Comparison of ENCODE assay signal across 10 cellular contexts in genomic region chr7:129665013-129665401, GRCh38. TPM values are rescaled to one million over a fixed set of nuclear protein-coding genes. Genes with fewer than 3 reads are reported as not detected.
DNase-seq lines count a peak whose midpoint lies in the region; ATAC-seq, FAIRE-seq and TF ChIP-seq lines count a peak whose summit lies in the region.
"Had no signal": no experiment of that assay in that cellular context is flagged by ENCODE, and none has a peak within 500 bp of the region (broad histone marks: within the 10 kb centered on the region; RNA-seq: fewer than 3 reads in every experiment).

No MANE protein-coding gene starts in this region.

- peaks cover 34% of the 10 kb centered on the region for H3K36me3 Mint-ChIP-seq in WTC11

- H3K4me3 Mint-ChIP-seq in WTC11: no peak overlapping the region
- H3K4me3 Mint-ChIP-seq: activated B cell treated with CpG ODN at 0.5 μM for 24 hours had no signal

- peak; percentile 100 for DNase-seq in ACHN
- peak; percentile 68 for DNase-seq in HS-27A (ENCODE audit: low read depth)
- DNase-seq in WTC11 (ENCODE audit: low spot score): peak; percentile 70
- peak; percentile 44 for DNase-seq in iPS DF 4.7 (ENCODE audit: extremely low read depth, low spot score)
- no peak for DNase-seq in kidney
- DNase-seq in sciatic nerve (ENCODE audit: low spot score): no peak
- DNase-seq in left colon: no peak
- DNase-seq: activated B cell treated with CpG ODN at 0.5 μM for 24 hours had no signal

- peaks cover 0 to 7% of the 10 kb centered on the region in 2 donors for H3K36me3 ChIP-seq in kidney (ENCODE audit: control insufficient read depth in 1 of 2, insufficient read depth in 2 of 2, low read length in 2 of 2)

- H3K9ac ChIP-seq in kidney (ENCODE audit: low read length in 2 of 2): no peak overlapping the region

- POLR2A ChIA-PET in WTC11 (lab: Charles Lee): no interaction called here

- in situ Hi-C loops in ACHN (cut with HindIII; ENCODE audit: low pct_ligation_motif_present, low pct_unique_long_range_greater_than_20kb, low sequenced_read_pairs): loop anchor here (25.0 kb wide), 1 partner anchor 147 kb away; no protein-coding TSS in a partner anchor

- H3K27ac ChIP-seq in kidney (ENCODE audit: low read depth in 2 of 2, low read length in 2 of 2): no peak overlapping the region
- H3K27ac ChIP-seq: coronary artery had no signal

- peaks cover 0 to 3% of the 10 kb centered on the region in 2 donors for H3K9me3 ChIP-seq in kidney (ENCODE audit: control insufficient read depth in 1 of 2, low read length in 2 of 2)

- no peaks in the 10 kb centered on the region for H3K4me1 ChIP-seq in kidney (ENCODE audit: control insufficient read depth in 1 of 2, insufficient read depth in 1 of 2, low read depth in 1 of 2, low read length in 2 of 2)

- ATAC-seq in WTC11: peak; percentile 99
- ATAC-seq in HG02763 (IDR thresholded peaks at IDR 0.05; ENCODE audit: unreplicated experiment): no peak
- no peak for ATAC-seq in sciatic nerve
- ATAC-seq in left colon: no peak

- TF ChIP-seq CTCF in WTC11 (IDR thresholded peaks at IDR 0.05) (no peak), kidney (IDR thresholded peaks at IDR 0.05; ENCODE audit: borderline replicate concordance, extremely low read depth, insufficient read depth) (no peak)

- CTCF ChIA-PET in WTC11 (lab: Charles Lee): interaction anchor here (1.4 to 2.5 kb wide), 2 partner anchors 160 to 165 kb away, joined by 3 to 21 read pairs; no protein-coding TSS in a partner anchor

- peak overlapping the region; percentile 81 for H3K27ac Mint-ChIP-seq in WTC11
- H3K27ac Mint-ChIP-seq: activated B cell treated with CpG ODN at 0.5 μM for 24 hours had no signal

- no peak overlapping the region for H3K4me3 ChIP-seq in kidney (ENCODE audit: low read length in 2 of 2)
- H3K4me3 ChIP-seq: coronary artery had no signal

- no peaks in the 10 kb centered on the region for H3K27me3 Mint-ChIP-seq in WTC11 (ENCODE audit: low read depth)
- H3K27me3 Mint-ChIP-seq: activated B cell treated with CpG ODN at 0.5 μM for 24 hours had no signal

- peaks cover 11% of the 10 kb centered on the region for H3K4me1 Mint-ChIP-seq in WTC11
- H3K4me1 Mint-ChIP-seq: activated B cell treated with CpG ODN at 0.5 μM for 24 hours had no signal

- peaks cover 27% of the 10 kb centered on the region for H3K9me3 Mint-ChIP-seq in WTC11

- intact Hi-C loops in kidney (cut with DNase I) (loop anchor here (10.0 kb wide), 1 partner anchor 350 kb away; no protein-coding TSS in a partner anchor), sciatic nerve (cut with DNase I) (no loop called here), left colon (cut with DNase I, micrococcal nuclease) (loop anchor here in 1 of 2 donors (10.0 kb wide), 1 partner anchor 350 kb away; no protein-coding TSS in a partner anchor)

- FAIRE-seq in kidney (lab: Jason Lieb, UNC): no peak

TF ChIP-seq in WTC11, 78 proteins besides CTCF, POLR2A, EP300 and RAD21:
- TF ChIP-seq ATF6 (CRISPR knock-in tag; IDR thresholded peaks at IDR 0.05) (no peak), NR2C2 (CRISPR knock-in tag; IDR thresholded peaks at IDR 0.05) (no peak), ETV6 (CRISPR knock-in tag; IDR thresholded peaks at IDR 0.05) (no peak), FOXJ3 (CRISPR knock-in tag; IDR thresholded peaks at IDR 0.05; ENCODE audit: borderline replicate concordance) (no peak)
TF ChIP-seq in WTC11: peak in this region for 0.

RNA-seq across cellular contexts. Expression of gene NRF1, which starts 53.5 kb away (rescaled TPM):
- 16.4 to 18.3 TPM (median 16.4 TPM) in 3 replicates for total RNA-seq in WTC11 (2021)
- total RNA-seq in kidney: 19.4 TPM
- polyA plus RNA-seq in kidney (ENCODE audit: insufficient read depth, low read depth, low replicate concordance): 8.8 TPM
- 29.2 TPM for total RNA-seq in sciatic nerve
- total RNA-seq in left colon: 10 to 100 TPM; 13.0 to 13.6 TPM

Comparison
In these comparisons a context has a peak if more than half of its experiments do, and no peak if none do; other contexts are left out.
1. DNase-seq: peak in ACHN (single experiment), HS-27A (single experiment), WTC11 (single experiment) and iPS DF 4.7 (single experiment); none in kidney (single experiment), sciatic nerve (single experiment) and left colon (0 of 2).